In the genomic region with DNA sequence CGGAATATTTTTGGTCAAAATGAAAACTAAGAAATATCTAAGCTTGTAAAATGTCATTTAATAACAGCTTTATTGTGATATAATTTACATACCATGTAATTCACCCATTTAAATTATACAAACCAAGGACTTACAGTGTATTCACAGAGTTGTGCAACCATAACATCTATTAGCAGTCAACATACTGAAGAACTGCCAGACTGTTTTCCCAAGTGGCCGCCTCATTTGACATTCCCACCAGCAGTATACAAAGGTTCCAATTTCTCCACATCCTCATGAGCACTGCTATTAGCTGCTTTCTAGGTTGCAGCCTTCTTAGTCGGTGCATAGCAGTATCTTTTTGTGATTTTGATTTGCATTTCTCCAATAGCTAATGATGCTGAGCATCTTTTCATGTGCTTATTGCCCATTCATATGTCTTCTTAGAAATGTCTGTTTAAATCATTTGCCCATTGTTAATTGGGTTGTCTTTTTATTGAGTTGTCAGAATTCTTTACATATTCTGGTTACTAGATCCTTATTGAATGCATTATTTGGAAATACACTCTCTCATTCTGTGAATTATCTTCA, we compare ENCODE assay signal across 15 cellular contexts.
DNase-seq lines count a peak whose midpoint lies in the region; TF ChIP-seq lines count a peak whose summit lies in the region.
"Had no signal": no experiment of that assay in that cellular context is flagged by ENCODE, and none has a peak within 500 bp of the region (broad histone marks: within the 10 kb centered on the region; RNA-seq: fewer than 3 reads in every experiment).

No MANE protein-coding gene starts in this region.

- no peak for TF ChIP-seq POLR2A in stomach (IDR thresholded peaks at IDR 0.05)

- no peaks in the 10 kb centered on the region for H3K27me3 ChIP-seq in stomach
- H3K27me3 ChIP-seq: BLaER1 had no signal

- intact Hi-C loops in stomach (cut with DNase I; ENCODE audit: low total_unique reads) = no loop called here

- peaks cover 0 to 8% (median 2%) of the 10 kb centered on the region in 4 donors for H3K36me3 ChIP-seq in stomach

- peaks cover 0 to 7% (median 2%) of the 10 kb centered on the region in 4 donors for H3K9me3 ChIP-seq in stomach

- no peak overlapping the region for H3K27ac ChIP-seq in stomach
- H3K27ac ChIP-seq: 22Rv1, A549, BLaER1 had no signal

- no peak for TF ChIP-seq EP300 in Ishikawa (IDR thresholded peaks at IDR 0.05; ENCODE audit: borderline replicate concordance)
- TF ChIP-seq EP300 in stomach (IDR thresholded peaks at IDR 0.05) = no peak

- TF ChIP-seq CTCF in stomach (IDR thresholded peaks at IDR 0.05) = no peak

- H3K4me1 ChIP-seq in stomach = peaks cover 0 to 3% (median 0%) of the 10 kb centered on the region in 4 donors

- no peak overlapping the region for H3K4me3 ChIP-seq in stomach
- H3K4me3 ChIP-seq: A549, BLaER1 had no signal

- 92 to 100% (median 97%) methylated on average over 3 of the region's 3 CpGs for WGBS in stomach, 5 donors

- DNase-seq in NCI-H2171 treated with DMSO at 0.1 percent for 48 hours (lab: John Stamatoyannopoulos, UW) (peak; percentile 2), NCI-H2171 (lab: John Stamatoyannopoulos, UW) (no peak), fibroblast of gingiva (ENCODE audit: low read depth) (peak; percentile 46), stromal cell of bone marrow (ENCODE audit: low read depth) (peak; percentile 24), globus pallidus (ENCODE audit: low spot score) (no peak), stomach (no peak)
- DNase-seq: CD4-positive, alpha-beta memory T cell; DMS153; DMS79 treated with DMSO at 0.1 percent for 48 hours; GF-D8; H9 had no signal

- TF ChIP-seq RAD21 in Ishikawa (IDR thresholded peaks at IDR 0.05; ENCODE audit: low read depth) = no peak

TF ChIP-seq in Ishikawa, 13 proteins besides CTCF, POLR2A, EP300 and RAD21:
- TF ChIP-seq CEBPB (IDR thresholded peaks at IDR 0.05) (0 out of 2 replicates have a peak, but pooled peaks have one; percentile 13), FOXM1 (IDR thresholded peaks at IDR 0.05; ENCODE audit: borderline replicate concordance, low read depth) (no peak), NFIC (IDR thresholded peaks at IDR 0.05) (no peak), EGR1 (IDR thresholded peaks at IDR 0.05) (no peak), YY1 (IDR thresholded peaks at IDR 0.05; ENCODE audit: low read depth) (no peak), TCF12 (IDR thresholded peaks at IDR 0.05; ENCODE audit: low read depth) (no peak)
TF ChIP-seq in Ishikawa: peak in this region for 1.

Comparison
In these comparisons a context has a peak if more than half of its experiments do, and no peak if none do; other contexts are left out.
1. DNase-seq: peak in NCI-H2171 treated with DMSO at 0.1 percent for 48 hours (single experiment), fibroblast of gingiva (single experiment) and stromal cell of bone marrow (single experiment); none in NCI-H2171 (single experiment), globus pallidus (single experiment) and stomach (single experiment).